Comparison of ENCODE assay signal across 8 cellular contexts in genomic region chr4:78954048-78954666, GRCh38. TPM values are rescaled to one million over a fixed set of nuclear protein-coding genes. Genes with fewer than 3 reads are reported as not detected.
DNase-seq lines count a peak whose midpoint lies in the region; ATAC-seq and TF ChIP-seq lines count a peak whose summit lies in the region.

No MANE protein-coding gene starts in this region.

- no peak for DNase-seq in activated CD4-positive, alpha-beta T cell treated with anti-CD3 and anti-CD28 coated beads for 36 hours
- DNase-seq in activated CD4-positive, alpha-beta T cell treated with anti-CD3 and anti-CD28 coated beads for 1 hour: no peak
- DNase-seq in NCI-H2029 (lab: John Stamatoyannopoulos, UW) (peak; percentile 18), brain microvascular endothelial cell (no peak), renal cortical epithelial cell (ENCODE audit: low read depth) (peak; percentile 16), epidermal melanocyte (ENCODE audit: insufficient read length, low spot score) (no peak), caudate nucleus (lab: John Stamatoyannopoulos, UW) (no peak)
- DNase-seq in activated T-helper 1 cell treated with anti-CD3 and anti-CD28 coated beads, Interleukin-12 subunit alpha, Interleukin-12 subunit beta, Interleukin-2, Interleukin-4 antibody, amounts not matched to agents 30 ng/mL and 10 ng/mL and 1 ng/mL, durations not matched to agents 14 hours and 24 hours and 36 hours (ENCODE audit: low spot score): no peak

- no peaks in the 10 kb centered on the region for H3K27me3 ChIP-seq in brain microvascular endothelial cell (replicated peaks)

- no peak overlapping the region for H3K27ac Mint-ChIP-seq in activated CD4-positive, alpha-beta T cell treated with anti-CD3 and anti-CD28 coated beads for 36 hours
- no peak overlapping the region for H3K27ac Mint-ChIP-seq in activated T-helper 1 cell treated with anti-CD3 and anti-CD28 coated beads, Interleukin-12 subunit alpha, Interleukin-12 subunit beta, Interleukin-2, Interleukin-4 antibody, amounts not matched to agents 30 ng/mL and 10 ng/mL and 1 ng/mL, durations not matched to agents 14 hours and 24 hours and 36 hours

- intact Hi-C loops in activated CD4-positive, alpha-beta T cell treated with anti-CD3 and anti-CD28 coated beads for 36 hours (cut with DNase I, micrococcal nuclease): loop anchor here in 1 of 2 experiments (5.0 to 10.0 kb wide), 4 partner anchors 961 to 1408 kb away; partner anchors contain the start of gene CFAP299
- intact Hi-C loops in activated T-helper 1 cell treated with anti-CD3 and anti-CD28 coated beads, Interleukin-12 subunit alpha, Interleukin-12 subunit beta, Interleukin-2, Interleukin-4 antibody, amounts not matched to agents 30 ng/mL and 10 ng/mL and 1 ng/mL, durations not matched to agents 14 hours and 24 hours and 36 hours (cut with micrococcal nuclease): no loop called here

- no peaks in the 10 kb centered on the region for H3K9me3 Mint-ChIP-seq in activated CD4-positive, alpha-beta T cell treated with anti-CD3 and anti-CD28 coated beads for 36 hours (ENCODE audit: low read depth)
- H3K9me3 Mint-ChIP-seq in activated T-helper 1 cell treated with anti-CD3 and anti-CD28 coated beads, Interleukin-12 subunit alpha, Interleukin-12 subunit beta, Interleukin-2, Interleukin-4 antibody, amounts not matched to agents 30 ng/mL and 10 ng/mL and 1 ng/mL, durations not matched to agents 14 hours and 24 hours and 36 hours: no peaks in the 10 kb centered on the region

- ATAC-seq in activated CD4-positive, alpha-beta T cell treated with anti-CD3 and anti-CD28 coated beads for 36 hours: peak; percentile 36

- CTCF ChIA-PET in activated CD4-positive, alpha-beta T cell treated with anti-CD3 and anti-CD28 coated beads for 36 hours (lab: Charles Lee): interaction anchor here (1.0 to 2.8 kb wide), 3 partner anchors 14 to 76 kb away, joined by 3 to 15 read pairs (median 5); no protein-coding TSS in a partner anchor

- POLR2A ChIA-PET in activated CD4-positive, alpha-beta T cell treated with anti-CD3 and anti-CD28 coated beads for 36 hours (lab: Charles Lee): no interaction called here

- H3K4me1 Mint-ChIP-seq in activated CD4-positive, alpha-beta T cell treated with anti-CD3 and anti-CD28 coated beads for 36 hours: no peaks in the 10 kb centered on the region
- H3K4me1 Mint-ChIP-seq in activated T-helper 1 cell treated with anti-CD3 and anti-CD28 coated beads, Interleukin-12 subunit alpha, Interleukin-12 subunit beta, Interleukin-2, Interleukin-4 antibody, amounts not matched to agents 30 ng/mL and 10 ng/mL and 1 ng/mL, durations not matched to agents 14 hours and 24 hours and 36 hours (ENCODE audit: low read depth): no peaks in the 10 kb centered on the region

- H3K27me3 Mint-ChIP-seq in activated CD4-positive, alpha-beta T cell treated with anti-CD3 and anti-CD28 coated beads for 36 hours: peaks cover 3% of the 10 kb centered on the region
- H3K27me3 Mint-ChIP-seq in activated T-helper 1 cell treated with anti-CD3 and anti-CD28 coated beads, Interleukin-12 subunit alpha, Interleukin-12 subunit beta, Interleukin-2, Interleukin-4 antibody, amounts not matched to agents 30 ng/mL and 10 ng/mL and 1 ng/mL, durations not matched to agents 14 hours and 24 hours and 36 hours (ENCODE audit: insufficient read depth): peaks cover 24% of the 10 kb centered on the region

- H3K36me3 ChIP-seq in brain microvascular endothelial cell (replicated peaks): no peaks in the 10 kb centered on the region

- peak; percentile 72 for TF ChIP-seq CTCF in brain microvascular endothelial cell (IDR thresholded peaks at IDR 0.05; ENCODE audit: low read depth, low read length, missing control alignments)

- in situ Hi-C loops in brain microvascular endothelial cell (cut with HindIII; ENCODE audit: low pct_ligation_motif_present, low sequenced_read_pairs): no loop called here

- no peak overlapping the region for H3K4me3 ChIP-seq in brain microvascular endothelial cell (ENCODE audit: low read depth, low read length)

- H3K4me3 Mint-ChIP-seq in activated CD4-positive, alpha-beta T cell treated with anti-CD3 and anti-CD28 coated beads for 36 hours: no peak overlapping the region
- H3K4me3 Mint-ChIP-seq in activated T-helper 1 cell treated with anti-CD3 and anti-CD28 coated beads, Interleukin-12 subunit alpha, Interleukin-12 subunit beta, Interleukin-2, Interleukin-4 antibody, amounts not matched to agents 30 ng/mL and 10 ng/mL and 1 ng/mL, durations not matched to agents 14 hours and 24 hours and 36 hours: no peak overlapping the region

- H3K27ac ChIP-seq in brain microvascular endothelial cell (no peak overlapping the region), caudate nucleus (ENCODE audit: low read depth, low read length) (no peak overlapping the region)

- H3K36me3 Mint-ChIP-seq in activated CD4-positive, alpha-beta T cell treated with anti-CD3 and anti-CD28 coated beads for 36 hours (ENCODE audit: low read depth): no peaks in the 10 kb centered on the region
- H3K36me3 Mint-ChIP-seq in activated T-helper 1 cell treated with anti-CD3 and anti-CD28 coated beads, Interleukin-12 subunit alpha, Interleukin-12 subunit beta, Interleukin-2, Interleukin-4 antibody, amounts not matched to agents 30 ng/mL and 10 ng/mL and 1 ng/mL, durations not matched to agents 14 hours and 24 hours and 36 hours (ENCODE audit: low read depth): no peaks in the 10 kb centered on the region

RNA-seq across cellular contexts. Expression of gene PAQR3, which starts 14.9 kb away (rescaled TPM):
- total RNA-seq in activated CD4-positive, alpha-beta T cell treated with anti-CD3 and anti-CD28 coated beads for 36 hours: 1 to 10 TPM; 7.8 to 8.8 TPM
- 23.0 and 26.2 TPM in 2 replicates for total RNA-seq in renal cortical epithelial cell
- total RNA-seq in activated T-helper 1 cell treated with anti-CD3 and anti-CD28 coated beads, Interleukin-12 subunit alpha, Interleukin-12 subunit beta, Interleukin-2, Interleukin-4 antibody, amounts not matched to agents 30 ng/mL and 10 ng/mL and 1 ng/mL, durations not matched to agents 14 hours and 24 hours and 36 hours: 19.6 and 19.8 TPM in 2 replicates

Comparison
In these comparisons a context has a peak if more than half of its experiments do, and no peak if none do; other contexts are left out.
1. DNase-seq: peak in NCI-H2029 (single experiment) and renal cortical epithelial cell (single experiment); none in activated CD4-positive, alpha-beta T cell treated with anti-CD3 and anti-CD28 coated beads for 36 hours (single experiment), activated CD4-positive, alpha-beta T cell treated with anti-CD3 and anti-CD28 coated beads for 1 hour (single experiment), brain microvascular endothelial cell (single experiment), epidermal melanocyte (single experiment), activated T-helper 1 cell treated with anti-CD3 and anti-CD28 coated beads, Interleukin-12 subunit alpha, Interleukin-12 subunit beta, Interleukin-2, Interleukin-4 antibody, amounts not matched to agents 30 ng/mL and 10 ng/mL and 1 ng/mL, durations not matched to agents 14 hours and 24 hours and 36 hours (single experiment) and caudate nucleus (0 of 61).